21 cellular contexts compared by ENCODE assay signal in genomic region chrX:122622800-122623199, GRCh38.
A peak's percentile ranks its signal among the peaks of the same experiment; 100 is the strongest.
DNase-seq lines count a peak whose midpoint lies in the region; ATAC-seq and FAIRE-seq lines count a peak whose summit lies in the region.
"Had no signal": no experiment of that assay in that cellular context is flagged by ENCODE, and none has a peak within 500 bp of the region (broad histone marks: within the 10 kb centered on the region; RNA-seq: fewer than 3 reads in every experiment).

No MANE protein-coding gene starts in this region.

- H3K9me3 Mint-ChIP-seq in activated naive CD8-positive, alpha-beta T cell treated with anti-CD3 and anti-CD28 coated beads for 36 hours: peaks cover 3% of the 10 kb centered on the region

- H3K4me3 Mint-ChIP-seq in activated naive CD8-positive, alpha-beta T cell treated with anti-CD3 and anti-CD28 coated beads for 36 hours: no peak overlapping the region
- H3K4me3 Mint-ChIP-seq: CD4-positive, CD25-positive, alpha-beta regulatory T cell; HFFc6 had no signal

- no peaks in the 10 kb centered on the region for H3K4me1 Mint-ChIP-seq in activated naive CD8-positive, alpha-beta T cell treated with anti-CD3 and anti-CD28 coated beads for 36 hours
- H3K4me1 Mint-ChIP-seq: CD4-positive, CD25-positive, alpha-beta regulatory T cell had no signal

- DNase-seq in DMS53 (lab: John Stamatoyannopoulos, UW) (peak; percentile 72), NCI-H2081 (lab: John Stamatoyannopoulos, UW) (peak; percentile 36 to 71), pons (ENCODE audit: low spot score) (peak; percentile 15), sciatic nerve (ENCODE audit: low spot score) (no peak), cardiac septum (ENCODE audit: low spot score) (no peak)
- no peak for DNase-seq in activated naive CD8-positive, alpha-beta T cell treated with anti-CD3 and anti-CD28 coated beads for 36 hours
- DNase-seq: ACHN; AML-193; CD4-positive, CD25-positive, alpha-beta regulatory T cell; EL; HFFc6; NCI-H1092; NCI-H1694; NCI-H226; NCI-H526 treated with DMSO at 0.1 percent for 48 hours had no signal

- intact Hi-C loops in sciatic nerve (cut with DNase I) (no loop called here), cardiac septum (cut with DNase I) (no loop called here)

- ATAC-seq in sciatic nerve: no peak
- ATAC-seq: K562, Panc1, Right ventricle myocardium inferior had no signal

- FAIRE-seq in colon (lab: Jason Lieb, UNC): peak; percentile 28
- FAIRE-seq: D721Med, H1, K562 had no signal

- no peak overlapping the region for H3K27ac Mint-ChIP-seq in activated naive CD8-positive, alpha-beta T cell treated with anti-CD3 and anti-CD28 coated beads for 36 hours
- H3K27ac Mint-ChIP-seq: CD4-positive, CD25-positive, alpha-beta regulatory T cell; HFFc6 had no signal

- H3K36me3 Mint-ChIP-seq in activated naive CD8-positive, alpha-beta T cell treated with anti-CD3 and anti-CD28 coated beads for 36 hours: peaks cover 2% of the 10 kb centered on the region
- H3K36me3 Mint-ChIP-seq: CD4-positive, CD25-positive, alpha-beta regulatory T cell had no signal

- H3K27me3 Mint-ChIP-seq in activated naive CD8-positive, alpha-beta T cell treated with anti-CD3 and anti-CD28 coated beads for 36 hours: no peaks in the 10 kb centered on the region
- H3K27me3 Mint-ChIP-seq: CD4-positive, CD25-positive, alpha-beta regulatory T cell had no signal

Comparison
In these comparisons a context has a peak if more than half of its experiments do, and no peak if none do; other contexts are left out.
1. DNase-seq: peak in DMS53 (single experiment), NCI-H2081 (2 of 2) and pons (single experiment); none in activated naive CD8-positive, alpha-beta T cell treated with anti-CD3 and anti-CD28 coated beads for 36 hours (single experiment), sciatic nerve (single experiment) and cardiac septum (single experiment).